1 cellular context compared by ENCODE assay signal in the genomic region with DNA sequence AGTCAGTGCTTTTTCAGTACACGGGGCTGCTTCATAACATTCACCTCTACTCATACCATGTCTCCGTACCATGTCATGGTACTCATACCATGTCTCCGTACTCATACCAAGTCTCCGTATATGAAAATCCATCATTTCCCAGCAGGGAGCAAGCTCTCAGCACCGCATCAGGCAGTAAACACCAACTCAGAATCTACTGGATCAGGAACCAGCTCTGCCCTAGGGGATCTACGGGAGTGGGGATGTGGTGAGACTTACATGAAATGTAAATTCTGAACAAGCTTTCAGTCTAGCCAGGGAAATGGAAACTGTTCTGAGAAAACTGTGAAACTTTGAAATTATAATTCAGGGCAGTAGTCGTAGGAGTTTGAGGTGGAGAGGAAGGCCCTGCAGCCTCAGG.
TF ChIP-seq lines count a peak whose summit lies in the region.

No MANE protein-coding gene starts in this region.

TF ChIP-seq in IMR-90, 13 proteins besides CTCF, POLR2A, EP300 and RAD21:
- TF ChIP-seq CEBPB (IDR thresholded peaks at IDR 0.05; ENCODE audit: low read depth, low read length) (no peak), MXI1 (IDR thresholded peaks at IDR 0.05; ENCODE audit: borderline replicate concordance, low read depth, low read length) (no peak), NFE2L2 (IDR thresholded peaks at IDR 0.05; ENCODE audit: low read depth, low read length) (no peak), ELK1 (IDR thresholded peaks at IDR 0.05; ENCODE audit: borderline replicate concordance, low read depth, low read length) (no peak), CHD1 (IDR thresholded peaks at IDR 0.05; ENCODE audit: low read depth, low read length) (no peak), RFX5 (IDR thresholded peaks at IDR 0.05; ENCODE audit: low read depth, low read length) (no peak), FOS (IDR thresholded peaks at IDR 0.05; ENCODE audit: low read depth, low read length) (no peak), USF2 (IDR thresholded peaks at IDR 0.05; ENCODE audit: low read depth, low read length) (no peak), MAFK (IDR thresholded peaks at IDR 0.05; ENCODE audit: low read depth, low read length) (no peak), BHLHE40 (IDR thresholded peaks at IDR 0.05; ENCODE audit: low read depth, low read length) (no peak), SMC3 (IDR thresholded peaks at IDR 0.05; ENCODE audit: low read depth, low read length) (no peak), MAZ (IDR thresholded peaks at IDR 0.05; ENCODE audit: borderline replicate concordance, low read depth, low read length) (no peak), RCOR1 (IDR thresholded peaks at IDR 0.05; ENCODE audit: insufficient replicate concordance, low read length) (no peak)
